In genomic region chr10:73855413-73855812, GRCh38 we compare ENCODE assay signal across 27 cellular contexts. TPM values are rescaled to one million over a fixed set of nuclear protein-coding genes. Genes with fewer than 3 reads are reported as not detected.
DNase-seq lines count a peak whose midpoint lies in the region; ATAC-seq, FAIRE-seq and TF ChIP-seq lines count a peak whose summit lies in the region.
"Had no signal": no experiment of that assay in that cellular context is flagged by ENCODE, and none has a peak within 500 bp of the region (broad histone marks: within the 10 kb centered on the region; RNA-seq: fewer than 3 reads in every experiment).

No MANE protein-coding gene starts in this region.

- POLR2A ChIA-PET in naive thymus-derived CD8-positive, alpha-beta T cell (lab: Charles Lee) = interaction anchor here (5.5 kb wide), 1 partner anchor 20 kb away, joined by 46 read pairs; the partner anchor contains the start of gene CAMK2G

- H3K27ac Mint-ChIP-seq in activated T-cell treated with anti-CD3 and anti-CD28 coated beads, Interleukin-2, amount 50 U/mL, for 24 hours = peak overlapping the region; percentile 8
- H3K27ac Mint-ChIP-seq in naive thymus-derived CD8-positive, alpha-beta T cell = peak overlapping the region in 7 of 10 donors; percentile 19 to 79 (median 63)
- H3K27ac Mint-ChIP-seq: HFFc6 had no signal

- H3K36me3 Mint-ChIP-seq in activated T-cell treated with anti-CD3 and anti-CD28 coated beads, Interleukin-2, amount 50 U/mL, for 24 hours (ENCODE audit: low read depth) = peaks cover 82% of the 10 kb centered on the region
- peaks cover 0 to 61% (median 18%) of the 10 kb centered on the region in 3 donors for H3K36me3 Mint-ChIP-seq in naive thymus-derived CD8-positive, alpha-beta T cell

- intact Hi-C loops in dorsolateral prefrontal cortex (cut with DNase I) = no loop called here

- peaks cover 56% of the 10 kb centered on the region for H3K4me1 Mint-ChIP-seq in activated T-cell treated with anti-CD3 and anti-CD28 coated beads, Interleukin-2, amount 50 U/mL, for 24 hours (ENCODE audit: low read depth)
- peaks cover 26 to 79% (median 59%) of the 10 kb centered on the region in 4 donors for H3K4me1 Mint-ChIP-seq in naive thymus-derived CD8-positive, alpha-beta T cell

- H3K27me3 ChIP-seq in dorsolateral prefrontal cortex = no peaks in the 10 kb centered on the region
- H3K27me3 ChIP-seq: neutrophil, Peyer's patch, SJCRH30, thyroid gland had no signal

- DNase-seq in activated T-cell treated with anti-CD3 and anti-CD28 coated beads, Interleukin-2, amount 50 U/mL, for 24 hours = no peak
- DNase-seq in activated T-cell treated with anti-CD3 and anti-CD28 coated beads, Interleukin-2, amount 50 U/mL, for 48 hours = no peak
- no peak for DNase-seq in dorsolateral prefrontal cortex
- DNase-seq in naive thymus-derived CD8-positive, alpha-beta T cell = no peak
- DNase-seq in NCI-H128 (lab: John Stamatoyannopoulos, UW; ENCODE audit: unreplicated experiment) = no peak
- no peak for DNase-seq in RCC 7860 (ENCODE audit: low spot score)
- DNase-seq: 8988T; activated naive CD4-positive, alpha-beta T cell treated with Interleukin-2 at 50 U/mL for 16 hours; amniotic stem cell; cortex of kidney; DMS53; HFFc6; KG1; mammary epithelial cell; NCI-H524 treated with DMSO at 0.1 percent for 48 hours; SJCRH30; stimulated activated CD4-positive, alpha-beta T cell treated with anti-CD3 and anti-CD28 coated beads, Interleukin-2, amount 100 ng/mL, for 48 hours; stimulated activated naive CD4-positive, alpha-beta T cell treated with Interleukin-2 at 50 U/mL for 16 hours; thyroid gland had no signal

- no peak overlapping the region for H3K4me3 Mint-ChIP-seq in activated T-cell treated with anti-CD3 and anti-CD28 coated beads, Interleukin-2, amount 50 U/mL, for 24 hours
- peak overlapping the region in 1 of 10 donors; percentile 60 for H3K4me3 Mint-ChIP-seq in naive thymus-derived CD8-positive, alpha-beta T cell
- H3K4me3 Mint-ChIP-seq: HFFc6 had no signal

- no peak for ATAC-seq in naive thymus-derived CD8-positive, alpha-beta T cell
- ATAC-seq in GM18861 (IDR thresholded peaks at IDR 0.05; ENCODE audit: unreplicated experiment) (no peak), HG02885 (IDR thresholded peaks at IDR 0.05; ENCODE audit: poor library complexity, unreplicated experiment) (no peak)

- peak overlapping the region in 38 of 59 donors; percentile 15 to 90 (median 78) for H3K27ac ChIP-seq in dorsolateral prefrontal cortex
- H3K27ac ChIP-seq: neutrophil, prostate gland, SJCRH30, thyroid gland had no signal

- no peak for TF ChIP-seq CTCF in dorsolateral prefrontal cortex (IDR thresholded peaks at IDR 0.05 in 54 of 56, conservative IDR thresholded peaks at IDR 0.05 in 2 of 56; ENCODE audit: low read depth in 1 of 56, partially characterized antibody in 56 of 56)

- no peaks in the 10 kb centered on the region for H3K27me3 Mint-ChIP-seq in activated T-cell treated with anti-CD3 and anti-CD28 coated beads, Interleukin-2, amount 50 U/mL, for 24 hours
- H3K27me3 Mint-ChIP-seq in naive thymus-derived CD8-positive, alpha-beta T cell = no peaks in the 10 kb centered on the region

- no peak overlapping the region for H3K4me3 ChIP-seq in dorsolateral prefrontal cortex
- H3K4me3 ChIP-seq: Peyer's patch, prostate gland, SJCRH30, thyroid gland had no signal

- FAIRE-seq in RCC 7860 (lab: Jason Lieb, UNC) = no peak
- FAIRE-seq: bronchial epithelial cell, G401.6, keratinocyte had no signal

- no peaks in the 10 kb centered on the region for H3K9me3 Mint-ChIP-seq in activated T-cell treated with anti-CD3 and anti-CD28 coated beads, Interleukin-2, amount 50 U/mL, for 24 hours
- no peaks in the 10 kb centered on the region for H3K9me3 Mint-ChIP-seq in naive thymus-derived CD8-positive, alpha-beta T cell
- H3K9me3 Mint-ChIP-seq: HFFc6 had no signal

RNA-seq across cellular contexts. Expression of gene CAMK2G, which starts 18.9 kb away (rescaled TPM):
- total RNA-seq in dorsolateral prefrontal cortex = 100 to 1,000 TPM; 132 to 380 (median 250) TPM
- total RNA-seq in naive thymus-derived CD8-positive, alpha-beta T cell = 10 to 100 TPM; 60.4 to 61.7 TPM
- 1 to 10 TPM; 4.6 to 6.7 (median 5.1) TPM for polyA plus RNA-seq in naive thymus-derived CD8-positive, alpha-beta T cell

RNA-seq across cellular contexts. Expression of gene NDST2, which starts 44.0 kb away (rescaled TPM):
- 10 to 100 TPM; 22.9 to 57.3 (median 34.5) TPM for total RNA-seq in dorsolateral prefrontal cortex
- 100 to 1,000 TPM; 101 to 112 TPM for total RNA-seq in naive thymus-derived CD8-positive, alpha-beta T cell
- polyA plus RNA-seq in naive thymus-derived CD8-positive, alpha-beta T cell = 10 to 100 TPM; 13.4 to 34.3 (median 24.5) TPM

RNA-seq across cellular contexts. Expression of gene PLAU, which starts 55.5 kb away (rescaled TPM):
- 1 to 10 TPM in 88 of 120 experiments, under 1 TPM in 31, not detected in 1; 0.37 to 7.2 (median 1.4) TPM for total RNA-seq in dorsolateral prefrontal cortex
- total RNA-seq in naive thymus-derived CD8-positive, alpha-beta T cell = under 1 TPM; 0.26 to 0.30 TPM
- polyA plus RNA-seq in naive thymus-derived CD8-positive, alpha-beta T cell = not detected
